1 cellular context compared by ENCODE assay signal in the genomic region with DNA sequence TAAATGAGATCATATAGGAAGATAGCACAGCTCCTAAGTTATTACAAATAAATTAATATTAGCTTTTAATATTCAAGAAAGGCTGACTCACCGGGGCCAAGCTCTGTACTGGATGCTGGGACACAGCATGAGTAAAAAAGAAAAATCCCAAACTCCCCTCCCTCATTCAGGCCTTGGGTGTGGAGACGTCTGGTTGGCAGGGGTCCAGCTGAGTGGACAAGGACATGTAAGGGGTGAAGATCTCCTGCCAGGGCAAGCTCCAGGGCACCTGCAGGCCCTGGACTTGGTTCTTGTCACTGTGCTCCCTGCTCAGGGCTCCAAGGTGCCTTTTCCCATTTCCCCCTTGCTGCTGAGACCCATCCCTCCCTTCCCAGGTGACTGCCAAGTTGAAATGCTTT.
TF ChIP-seq lines count a peak whose summit lies in the region.

No MANE protein-coding gene starts in this region.

TF ChIP-seq in IMR-90, 13 proteins besides CTCF, POLR2A, EP300 and RAD21:
- no peak for TF ChIP-seq BHLHE40 (IDR thresholded peaks at IDR 0.05; ENCODE audit: low read depth, low read length)
- TF ChIP-seq CEBPB (IDR thresholded peaks at IDR 0.05; ENCODE audit: low read depth, low read length), result no peak
- TF ChIP-seq, protein P1, sequence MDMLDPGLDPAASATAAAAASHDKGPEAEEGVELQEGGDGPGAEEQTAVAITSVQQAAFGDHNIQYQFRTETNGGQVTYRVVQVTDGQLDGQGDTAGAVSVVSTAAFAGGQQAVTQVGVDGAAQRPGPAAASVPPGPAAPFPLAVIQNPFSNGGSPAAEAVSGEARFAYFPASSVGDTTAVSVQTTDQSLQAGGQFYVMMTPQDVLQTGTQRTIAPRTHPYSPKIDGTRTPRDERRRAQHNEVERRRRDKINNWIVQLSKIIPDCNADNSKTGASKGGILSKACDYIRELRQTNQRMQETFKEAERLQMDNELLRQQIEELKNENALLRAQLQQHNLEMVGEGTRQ (IDR thresholded peaks at IDR 0.05; ENCODE audit: low read depth, low read length), result no peak
- no peak for TF ChIP-seq RFX5 (IDR thresholded peaks at IDR 0.05; ENCODE audit: low read depth, low read length)
- TF ChIP-seq FOS (IDR thresholded peaks at IDR 0.05; ENCODE audit: low read depth, low read length), result no peak
- no peak for TF ChIP-seq ELK1 (IDR thresholded peaks at IDR 0.05; ENCODE audit: borderline replicate concordance, low read depth, low read length)
- no peak for TF ChIP-seq MAFK (IDR thresholded peaks at IDR 0.05; ENCODE audit: low read depth, low read length)
- TF ChIP-seq RCOR1 (IDR thresholded peaks at IDR 0.05; ENCODE audit: insufficient replicate concordance, low read length), result no peak
- no peak for TF ChIP-seq SMC3 (IDR thresholded peaks at IDR 0.05; ENCODE audit: low read depth, low read length)
- no peak for TF ChIP-seq MXI1 (IDR thresholded peaks at IDR 0.05; ENCODE audit: borderline replicate concordance, low read depth, low read length)
